In genomic region chr2:198309673-198310280, GRCh38 we compare ENCODE assay signal across 8 cellular contexts.
A peak's percentile ranks its signal among the peaks of the same experiment; 100 is the strongest.
DNase-seq lines count a peak whose midpoint lies in the region; ATAC-seq and TF ChIP-seq lines count a peak whose summit lies in the region.

No MANE protein-coding gene starts in this region.

- H3K9me3 ChIP-seq in Karpas-422 (ENCODE audit: low read length) (no peaks in the 10 kb centered on the region), adrenal gland (replicated peaks in 1 of 3) (no peaks in the 10 kb centered on the region)

- 4 to 7% (median 5%) methylated on average over 8 of the region's 8 CpGs for WGBS in adrenal gland, 4 donors

- H3K27ac ChIP-seq in Karpas-422 (ENCODE audit: low read length) (no peak overlapping the region), adrenal gland (no peak overlapping the region)

- H3K27me3 ChIP-seq in Karpas-422 (ENCODE audit: low read length) (no peaks in the 10 kb centered on the region), adrenal gland (no peaks in the 10 kb centered on the region)

- in situ Hi-C loops in SK-MEL-5 (cut with HindIII; ENCODE audit: low pct_unique_long_range_greater_than_20kb, low sequenced_read_pairs): no loop called here

- H3K9me2 ChIP-seq in Karpas-422 (replicated peaks; ENCODE audit: insufficient read depth, low read length): no peaks in the 10 kb centered on the region

- ATAC-seq in GM18502 (IDR thresholded peaks at IDR 0.05; ENCODE audit: poor library complexity, unreplicated experiment) (peak; percentile 74), GM21367 (IDR thresholded peaks at IDR 0.05; ENCODE audit: unreplicated experiment) (no peak)

- no peaks in the 10 kb centered on the region for H3K4me1 ChIP-seq in Karpas-422 (ENCODE audit: low read length)
- H3K4me1 ChIP-seq in adrenal gland (replicated peaks in 1 of 2): no peaks in the 10 kb centered on the region

- intact Hi-C loops in adrenal gland (cut with DNase I): loop anchor here (10.0 kb wide), 1 partner anchor 1175 kb away; no protein-coding TSS in a partner anchor

- no peaks in the 10 kb centered on the region for H3K79me2 ChIP-seq in Karpas-422 (ENCODE audit: low read length)

- peak; percentile 39 to 86 (median 57) for TF ChIP-seq CTCF in adrenal gland (IDR thresholded peaks at IDR 0.05)

- H3K4me3 ChIP-seq in Karpas-422 (ENCODE audit: low read length) (no peak overlapping the region), adrenal gland (no peak overlapping the region)

- no peak for TF ChIP-seq POLR2A in adrenal gland (IDR thresholded peaks at IDR 0.05)

- no peaks in the 10 kb centered on the region for H3K36me3 ChIP-seq in Karpas-422 (ENCODE audit: insufficient read depth, low read length)
- no peaks in the 10 kb centered on the region for H3K36me3 ChIP-seq in adrenal gland (replicated peaks in 1 of 2)

- H2AFZ ChIP-seq in Karpas-422 (ENCODE audit: low read length): no peak overlapping the region

- no peak overlapping the region for H3K4me2 ChIP-seq in Karpas-422 (ENCODE audit: low read depth, low read length, poor library complexity, severe bottlenecking)

- DNase-seq in AG20443 (ENCODE audit: low spot score): peak; percentile 76
- peak; percentile 82 for DNase-seq in Karpas-422
- DNase-seq in SK-MEL-5 (ENCODE audit: low read depth, low spot score): peak; percentile 74
- peak; percentile 24 to 70 (median 45) for DNase-seq in adrenal gland
- peak; percentile 90 for DNase-seq in inferior parietal cortex (ENCODE audit: extremely low spot score)
- DNase-seq in stimulated activated CD4-positive, alpha-beta T cell treated with anti-CD3 and anti-CD28 coated beads, Interleukin-4, amount 100 ng/mL, for 1 hour: peak; percentile 30

- no peak overlapping the region for H3K9ac ChIP-seq in Karpas-422 (ENCODE audit: low read length)

- H4K20me1 ChIP-seq in Karpas-422 (ENCODE audit: insufficient read depth, low read depth, low read length): no peaks in the 10 kb centered on the region

Comparison
In these comparisons a context has a peak if more than half of its experiments do, and no peak if none do; other contexts are left out.
1. DNase-seq: peak in every context shown above with its lines; median percentile 90 in inferior parietal cortex; 82 in Karpas-422; 76 in AG20443; 74 in SK-MEL-5; 45 in adrenal gland; 30 in stimulated activated CD4-positive, alpha-beta T cell treated with anti-CD3 and anti-CD28 coated beads, Interleukin-4, amount 100 ng/mL, for 1 hour.